Comparison of ENCODE assay signal across 30 cellular contexts in genomic region chr12:47388712-47389111, GRCh38.
DNase-seq lines count a peak whose midpoint lies in the region; ATAC-seq and TF ChIP-seq lines count a peak whose summit lies in the region.
"Had no signal": no experiment of that assay in that cellular context is flagged by ENCODE, and none has a peak within 500 bp of the region (broad histone marks: within the 10 kb centered on the region; RNA-seq: fewer than 3 reads in every experiment).

No MANE protein-coding gene starts in this region.

- H4K20me1 ChIP-seq in GM23248 (ENCODE audit: insufficient read depth), result no peaks in the 10 kb centered on the region

- in situ Hi-C loops in GM23248 (cut with MboI), result no loop called here

- H3K9me3 Mint-ChIP-seq in activated CD8-positive, alpha-beta T cell treated with anti-CD3 and anti-CD28 coated beads for 36 hours, result peaks cover 22% of the 10 kb centered on the region
- no peaks in the 10 kb centered on the region for H3K9me3 Mint-ChIP-seq in activated CD8-positive, alpha-beta T cell treated with anti-CD3 and anti-CD28 coated beads, Interleukin-2, amount 10 ng/mL, durations not matched to agents 7 days and 5 days (ENCODE audit: insufficient read depth)
- no peaks in the 10 kb centered on the region for H3K9me3 Mint-ChIP-seq in activated naive CD8-positive, alpha-beta T cell (ENCODE audit: low read depth)
- H3K9me3 Mint-ChIP-seq: type B pancreatic cell had no signal

- no peak overlapping the region for H2AFZ ChIP-seq in GM23248
- H2AFZ ChIP-seq: neural progenitor cell, parathyroid adenoma had no signal

- no peak for TF ChIP-seq CTCF in activated CD8-positive, alpha-beta T cell treated with anti-CD3 and anti-CD28 coated beads for 36 hours (IDR thresholded peaks at IDR 0.05)
- TF ChIP-seq CTCF in heart left ventricle (IDR thresholded peaks at IDR 0.05), result no peak

- TF ChIP-seq POLR2A in heart left ventricle (IDR thresholded peaks at IDR 0.05), result no peak

- H3K27me3 ChIP-seq in GM23248 (replicated peaks; ENCODE audit: insufficient read depth) (no peaks in the 10 kb centered on the region), heart left ventricle (no peaks in the 10 kb centered on the region)
- H3K27me3 ChIP-seq: breast epithelium, neural progenitor cell, right atrium auricular region had no signal

- POLR2A ChIA-PET in activated CD8-positive, alpha-beta T cell treated with anti-CD3 and anti-CD28 coated beads for 36 hours (lab: Charles Lee), result interaction anchor here (0.8 to 3.7 kb wide), 5 partner anchors 9 to 38 kb away, joined by 3 to 20 read pairs (median 5); no protein-coding TSS in a partner anchor
- POLR2A ChIA-PET in activated CD8-positive, alpha-beta T cell treated with anti-CD3 and anti-CD28 coated beads, Interleukin-2, amount 10 ng/mL, durations not matched to agents 7 days and 5 days (lab: Charles Lee), result interaction anchor here (0.6 to 1.5 kb wide), 3 partner anchors 28 to 172 kb away, joined by 3 to 6 read pairs (median 3); no protein-coding TSS in a partner anchor

- H3K4me3 Mint-ChIP-seq in activated CD8-positive, alpha-beta T cell treated with anti-CD3 and anti-CD28 coated beads for 36 hours, result no peak overlapping the region
- no peak overlapping the region for H3K4me3 Mint-ChIP-seq in activated CD8-positive, alpha-beta T cell treated with anti-CD3 and anti-CD28 coated beads, Interleukin-2, amount 10 ng/mL, durations not matched to agents 7 days and 5 days
- H3K4me3 Mint-ChIP-seq in activated naive CD8-positive, alpha-beta T cell, result no peak overlapping the region
- H3K4me3 Mint-ChIP-seq: activated CD8-positive, alpha-beta memory T cell treated with anti-CD3 and anti-CD28 coated beads, Interleukin-2, amount 10 ng/mL, durations not matched to agents 7 days and 5 days; IgD-negative memory B cell; neural progenitor cell; type B pancreatic cell had no signal

- H3K9ac ChIP-seq in GM23248, result no peak overlapping the region
- H3K9ac ChIP-seq: neural progenitor cell, parathyroid adenoma had no signal

- no peak for ATAC-seq in activated CD8-positive, alpha-beta T cell treated with anti-CD3 and anti-CD28 coated beads for 36 hours
- no peak for ATAC-seq in activated CD8-positive, alpha-beta T cell treated with anti-CD3 and anti-CD28 coated beads, Interleukin-2, amount 10 ng/mL, durations not matched to agents 7 days and 5 days
- no peak for ATAC-seq in heart left ventricle
- ATAC-seq: activated CD8-positive, alpha-beta memory T cell treated with anti-CD3 and anti-CD28 coated beads, Interleukin-2, amount 10 ng/mL, durations not matched to agents 7 days and 5 days; HCT116; left colon had no signal

- H3K4me1 ChIP-seq in GM23248 (ENCODE audit: insufficient read depth) (peaks cover 24% of the 10 kb centered on the region), heart left ventricle (peaks cover 0 to 35% (median 15%) of the 10 kb centered on the region in 12 donors)
- H3K4me1 ChIP-seq: neural progenitor cell, parathyroid adenoma had no signal

- no peaks in the 10 kb centered on the region for H3K79me2 ChIP-seq in GM23248 (ENCODE audit: insufficient read depth)
- H3K79me2 ChIP-seq: parathyroid adenoma had no signal

- 33 to 34% methylated on average over 7 of the region's 7 CpGs for WGBS in GM23248 (ENCODE audit: low coverage in 1 of 2, low lambda C conversion rate in 2 of 2, missing lambda C conversion rate in 2 of 2), 2 experiments
- 84 to 90% (median 86%) methylated on average over 7 of the region's 7 CpGs for WGBS in heart left ventricle, 4 donors

- H3K9me3 ChIP-seq in GM23248 (ENCODE audit: low read depth) (no peaks in the 10 kb centered on the region), heart left ventricle (no peaks in the 10 kb centered on the region)
- H3K9me3 ChIP-seq: breast epithelium, right atrium auricular region had no signal

- H3K27ac ChIP-seq in GM23248, result no peak overlapping the region
- no peak overlapping the region for H3K27ac ChIP-seq in heart left ventricle
- H3K27ac ChIP-seq: breast epithelium, neural progenitor cell, parathyroid adenoma, right atrium auricular region had no signal

- no peaks in the 10 kb centered on the region for H3F3A ChIP-seq in GM23248 (ENCODE audit: insufficient read depth)

- peak overlapping the region; percentile 3 for H3K4me2 ChIP-seq in GM23248 (ENCODE audit: unreplicated experiment)
- H3K4me2 ChIP-seq: neural progenitor cell, smooth muscle cell had no signal

- peaks cover 82% of the 10 kb centered on the region for H3K4me1 Mint-ChIP-seq in activated CD8-positive, alpha-beta T cell treated with anti-CD3 and anti-CD28 coated beads for 36 hours (ENCODE audit: low read depth)
- peaks cover 68% of the 10 kb centered on the region for H3K4me1 Mint-ChIP-seq in activated CD8-positive, alpha-beta T cell treated with anti-CD3 and anti-CD28 coated beads, Interleukin-2, amount 10 ng/mL, durations not matched to agents 7 days and 5 days (ENCODE audit: low read depth)
- H3K4me1 Mint-ChIP-seq in activated naive CD8-positive, alpha-beta T cell (ENCODE audit: low read depth), result peaks cover 82% of the 10 kb centered on the region

- no peaks in the 10 kb centered on the region for H3K9me2 ChIP-seq in GM23248 (ENCODE audit: insufficient read depth)

- H3K27ac Mint-ChIP-seq in activated CD8-positive, alpha-beta T cell treated with anti-CD3 and anti-CD28 coated beads for 36 hours, result peak overlapping the region; percentile 100
- no peak overlapping the region for H3K27ac Mint-ChIP-seq in activated CD8-positive, alpha-beta T cell treated with anti-CD3 and anti-CD28 coated beads, Interleukin-2, amount 10 ng/mL, durations not matched to agents 7 days and 5 days
- H3K27ac Mint-ChIP-seq in activated naive CD8-positive, alpha-beta T cell, result peak overlapping the region; percentile 100
- H3K27ac Mint-ChIP-seq: neural progenitor cell, type B pancreatic cell had no signal

- no peak overlapping the region for H3K4me3 ChIP-seq in GM23248
- no peak overlapping the region for H3K4me3 ChIP-seq in heart left ventricle
- H3K4me3 ChIP-seq: breast epithelium, neural progenitor cell, right atrium auricular region, smooth muscle cell had no signal

- no peaks in the 10 kb centered on the region for H3K27me3 Mint-ChIP-seq in activated CD8-positive, alpha-beta T cell treated with anti-CD3 and anti-CD28 coated beads for 36 hours
- H3K27me3 Mint-ChIP-seq in activated CD8-positive, alpha-beta T cell treated with anti-CD3 and anti-CD28 coated beads, Interleukin-2, amount 10 ng/mL, durations not matched to agents 7 days and 5 days (ENCODE audit: low read depth), result no peaks in the 10 kb centered on the region
- H3K27me3 Mint-ChIP-seq in activated naive CD8-positive, alpha-beta T cell, result no peaks in the 10 kb centered on the region
- H3K27me3 Mint-ChIP-seq: activated CD8-positive, alpha-beta memory T cell treated with anti-CD3 and anti-CD28 coated beads, Interleukin-2, amount 10 ng/mL, durations not matched to agents 7 days and 5 days; IgD-negative memory B cell had no signal

- H3K36me3 ChIP-seq in GM23248 (ENCODE audit: low read depth), result no peaks in the 10 kb centered on the region
- H3K36me3 ChIP-seq in heart left ventricle, result no peaks in the 10 kb centered on the region
- H3K36me3 ChIP-seq: breast epithelium, neural progenitor cell, right atrium auricular region had no signal

- no peak for DNase-seq in activated CD8-positive, alpha-beta T cell treated with anti-CD3 and anti-CD28 coated beads for 36 hours
- no peak for DNase-seq in activated CD8-positive, alpha-beta T cell treated with anti-CD3 and anti-CD28 coated beads, Interleukin-2, amount 10 ng/mL, durations not matched to agents 7 days and 5 days
- DNase-seq in GM23248, result no peak
- peak; percentile 35 for DNase-seq in iPS-NIHi7 (ENCODE audit: extremely low spot score)
- DNase-seq in NCI-H1105 (lab: John Stamatoyannopoulos, UW), result no peak
- no peak for DNase-seq in DMS79 treated with DMSO at 0.1 percent for 48 hours (lab: John Stamatoyannopoulos, UW)
- no peak for DNase-seq in heart left ventricle
- DNase-seq: activated CD4-positive, alpha-beta T cell treated with anti-CD3 and anti-CD28 coated beads for 1 hour; activated CD8-positive, alpha-beta memory T cell treated with anti-CD3 and anti-CD28 coated beads, Interleukin-2, amount 10 ng/mL, durations not matched to agents 7 days and 5 days; amygdala; COR-L47; effector CD8-positive, alpha-beta T cell; glutamatergic neuron; left colon; mammary epithelial cell; NCI-H1092; NCI-H187 treated with DMSO at 0.1 percent for 48 hours; NCI-H2227 treated with DMSO at 0.1 percent for 48 hours; NCI-H526 treated with DMSO at 0.1 percent for 48 hours; stimulated activated CD4-positive, alpha-beta T cell treated with anti-CD3 and anti-CD28 coated beads, Interleukin-1b, Interleukin-23, amount 100 ng/mL, for 48 hours; stimulated activated CD8-positive, alpha-beta memory T cell treated with anti-CD3 and anti-CD28 coated beads, Interleukin-4, amount 100 ng/mL, for 48 hours had no signal

- peaks cover 34% of the 10 kb centered on the region for H3K36me3 Mint-ChIP-seq in activated CD8-positive, alpha-beta T cell treated with anti-CD3 and anti-CD28 coated beads for 36 hours (ENCODE audit: low read depth)
- H3K36me3 Mint-ChIP-seq in activated CD8-positive, alpha-beta T cell treated with anti-CD3 and anti-CD28 coated beads, Interleukin-2, amount 10 ng/mL, durations not matched to agents 7 days and 5 days (ENCODE audit: low read depth), result peaks cover 12% of the 10 kb centered on the region
- H3K36me3 Mint-ChIP-seq in activated naive CD8-positive, alpha-beta T cell, result no peaks in the 10 kb centered on the region
- H3K36me3 Mint-ChIP-seq: neural progenitor cell, type B pancreatic cell had no signal

- intact Hi-C loops in activated CD8-positive, alpha-beta T cell treated with anti-CD3 and anti-CD28 coated beads for 36 hours (cut with micrococcal nuclease), result no loop called here
- intact Hi-C loops in heart left ventricle (cut with DNase I), result no loop called here

- CTCF ChIA-PET in activated CD8-positive, alpha-beta T cell treated with anti-CD3 and anti-CD28 coated beads for 36 hours (lab: Charles Lee), result interaction anchor here (0.9 to 1.3 kb wide), 2 partner anchors 9 to 357 kb away, joined by 3 to 8 read pairs; no protein-coding TSS in a partner anchor
- CTCF ChIA-PET in activated CD8-positive, alpha-beta T cell treated with anti-CD3 and anti-CD28 coated beads, Interleukin-2, amount 10 ng/mL, durations not matched to agents 7 days and 5 days (lab: Charles Lee), result interaction anchor here (0.8 to 2.0 kb wide), 7 partner anchors 9 to 161 kb away, joined by 3 to 14 read pairs (median 4); no protein-coding TSS in a partner anchor
